In genomic region chr12:70806827-70807226, GRCh38 we compare ENCODE assay signal across 3 cellular contexts.
TF ChIP-seq lines count a peak whose summit lies in the region.

No MANE protein-coding gene starts in this region.

TF ChIP-seq in GM23338, 12 proteins besides CTCF, POLR2A, EP300 and RAD21 (continues in another document):
- TF ChIP-seq STAT1 (IDR thresholded peaks at IDR 0.05; ENCODE audit: unreplicated experiment) (no peak), JUNB (IDR thresholded peaks at IDR 0.05; ENCODE audit: unreplicated experiment) (no peak), CREB1 (CRISPR knock-in tag; IDR thresholded peaks at IDR 0.05; ENCODE audit: low read depth) (no peak), ZNF331 (CRISPR knock-in tag; IDR thresholded peaks at IDR 0.05; ENCODE audit: low read depth) (no peak), EZH2phosphoT487 (IDR thresholded peaks at IDR 0.05; ENCODE audit: unreplicated experiment) (no peak), NANOG (IDR thresholded peaks at IDR 0.05; ENCODE audit: borderline replicate concordance) (no peak), POLR2AphosphoS5 (IDR thresholded peaks at IDR 0.05; ENCODE audit: low read depth) (no peak), REST (IDR thresholded peaks at IDR 0.05; ENCODE audit: unreplicated experiment) (no peak), ZNF114 (CRISPR knock-in tag; IDR thresholded peaks at IDR 0.05) (no peak)
- TF ChIP-seq, protein P1, sequence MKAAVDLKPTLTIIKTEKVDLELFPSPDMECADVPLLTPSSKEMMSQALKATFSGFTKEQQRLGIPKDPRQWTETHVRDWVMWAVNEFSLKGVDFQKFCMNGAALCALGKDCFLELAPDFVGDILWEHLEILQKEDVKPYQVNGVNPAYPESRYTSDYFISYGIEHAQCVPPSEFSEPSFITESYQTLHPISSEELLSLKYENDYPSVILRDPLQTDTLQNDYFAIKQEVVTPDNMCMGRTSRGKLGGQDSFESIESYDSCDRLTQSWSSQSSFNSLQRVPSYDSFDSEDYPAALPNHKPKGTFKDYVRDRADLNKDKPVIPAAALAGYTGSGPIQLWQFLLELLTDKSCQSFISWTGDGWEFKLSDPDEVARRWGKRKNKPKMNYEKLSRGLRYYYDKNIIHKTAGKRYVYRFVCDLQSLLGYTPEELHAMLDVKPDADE (IDR thresholded peaks at IDR 0.05): no peak

TF ChIP-seq in K562, 482 proteins besides CTCF, POLR2A, EP300 and RAD21 (continues in another document):
- TF ChIP-seq XRCC3 (IDR thresholded peaks at IDR 0.05) (no peak), ZNF134 (CRISPR knock-in tag; conservative IDR thresholded peaks at IDR 0.05) (no peak), TEAD4 (IDR thresholded peaks at IDR 0.05; ENCODE audit: low read length) (no peak), TEAD4 (CRISPR knock-in tag; IDR thresholded peaks at IDR 0.05; ENCODE audit: borderline replicate concordance) (no peak), CREB5 (CRISPR knock-in tag; IDR thresholded peaks at IDR 0.05) (no peak), MTA2 (IDR thresholded peaks at IDR 0.05; ENCODE audit: low read depth) (no peak), CSDE1 (IDR thresholded peaks at IDR 0.05) (no peak), ZNF24 (IDR thresholded peaks at IDR 0.05) (no peak), PHF8 (IDR thresholded peaks at IDR 0.05; ENCODE audit: borderline replicate concordance, low read length) (no peak)
- TF ChIP-seq, protein P2, sequence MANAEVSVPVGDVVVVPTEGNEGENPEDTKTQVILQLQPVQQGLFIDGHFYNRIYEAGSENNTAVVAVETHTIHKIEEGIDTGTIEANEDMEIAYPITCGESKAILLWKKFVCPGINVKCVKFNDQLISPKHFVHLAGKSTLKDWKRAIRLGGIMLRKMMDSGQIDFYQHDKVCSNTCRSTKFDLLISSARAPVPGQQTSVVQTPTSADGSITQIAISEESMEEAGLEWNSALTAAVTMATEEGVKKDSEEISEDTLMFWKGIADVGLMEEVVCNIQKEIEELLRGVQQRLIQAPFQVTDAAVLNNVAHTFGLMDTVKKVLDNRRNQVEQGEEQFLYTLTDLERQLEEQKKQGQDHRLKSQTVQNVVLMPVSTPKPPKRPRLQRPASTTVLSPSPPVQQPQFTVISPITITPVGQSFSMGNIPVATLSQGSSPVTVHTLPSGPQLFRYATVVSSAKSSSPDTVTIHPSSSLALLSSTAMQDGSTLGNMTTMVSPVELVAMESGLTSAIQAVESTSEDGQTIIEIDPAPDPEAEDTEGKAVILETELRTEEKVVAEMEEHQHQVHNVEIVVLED (CRISPR knock-in tag; IDR thresholded peaks at IDR 0.05): no peak
- TF ChIP-seq, protein P3, sequence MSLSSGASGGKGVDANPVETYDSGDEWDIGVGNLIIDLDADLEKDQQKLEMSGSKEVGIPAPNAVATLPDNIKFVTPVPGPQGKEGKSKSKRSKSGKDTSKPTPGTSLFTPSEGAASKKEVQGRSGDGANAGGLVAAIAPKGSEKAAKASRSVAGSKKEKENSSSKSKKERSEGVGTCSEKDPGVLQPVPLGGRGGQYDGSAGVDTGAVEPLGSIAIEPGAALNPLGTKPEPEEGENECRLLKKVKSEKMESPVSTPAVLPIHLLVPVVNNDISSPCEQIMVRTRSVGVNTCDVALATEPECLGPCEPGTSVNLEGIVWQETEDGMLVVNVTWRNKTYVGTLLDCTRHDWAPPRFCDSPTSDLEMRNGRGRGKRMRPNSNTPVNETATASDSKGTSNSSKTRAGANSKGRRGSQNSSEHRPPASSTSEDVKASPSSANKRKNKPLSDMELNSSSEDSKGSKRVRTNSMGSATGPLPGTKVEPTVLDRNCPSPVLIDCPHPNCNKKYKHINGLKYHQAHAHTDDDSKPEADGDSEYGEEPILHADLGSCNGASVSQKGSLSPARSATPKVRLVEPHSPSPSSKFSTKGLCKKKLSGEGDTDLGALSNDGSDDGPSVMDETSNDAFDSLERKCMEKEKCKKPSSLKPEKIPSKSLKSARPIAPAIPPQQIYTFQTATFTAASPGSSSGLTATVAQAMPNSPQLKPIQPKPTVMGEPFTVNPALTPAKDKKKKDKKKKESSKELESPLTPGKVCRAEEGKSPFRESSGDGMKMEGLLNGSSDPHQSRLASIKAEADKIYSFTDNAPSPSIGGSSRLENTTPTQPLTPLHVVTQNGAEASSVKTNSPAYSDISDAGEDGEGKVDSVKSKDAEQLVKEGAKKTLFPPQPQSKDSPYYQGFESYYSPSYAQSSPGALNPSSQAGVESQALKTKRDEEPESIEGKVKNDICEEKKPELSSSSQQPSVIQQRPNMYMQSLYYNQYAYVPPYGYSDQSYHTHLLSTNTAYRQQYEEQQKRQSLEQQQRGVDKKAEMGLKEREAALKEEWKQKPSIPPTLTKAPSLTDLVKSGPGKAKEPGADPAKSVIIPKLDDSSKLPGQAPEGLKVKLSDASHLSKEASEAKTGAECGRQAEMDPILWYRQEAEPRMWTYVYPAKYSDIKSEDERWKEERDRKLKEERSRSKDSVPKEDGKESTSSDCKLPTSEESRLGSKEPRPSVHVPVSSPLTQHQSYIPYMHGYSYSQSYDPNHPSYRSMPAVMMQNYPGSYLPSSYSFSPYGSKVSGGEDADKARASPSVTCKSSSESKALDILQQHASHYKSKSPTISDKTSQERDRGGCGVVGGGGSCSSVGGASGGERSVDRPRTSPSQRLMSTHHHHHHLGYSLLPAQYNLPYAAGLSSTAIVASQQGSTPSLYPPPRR (CRISPR knock-in tag; IDR thresholded peaks at IDR 0.05; ENCODE audit: borderline replicate concordance): no peak

TF ChIP-seq in H1, 55 proteins besides CTCF, POLR2A, EP300 and RAD21:
- TF ChIP-seq CEBPB (IDR thresholded peaks at IDR 0.05; ENCODE audit: low read depth, low read length) (no peak), KDM4A (IDR thresholded peaks at IDR 0.05; ENCODE audit: low read depth, low read length, severe bottlenecking) (no peak), HDAC6 (IDR thresholded peaks at IDR 0.05; ENCODE audit: low read depth, low read length) (no peak), MAFK (IDR thresholded peaks at IDR 0.05; ENCODE audit: low read depth, low read length) (no peak), CHD2 (IDR thresholded peaks at IDR 0.05; ENCODE audit: low read length) (no peak), GTF2F1 (IDR thresholded peaks at IDR 0.05; ENCODE audit: borderline replicate concordance, low read depth, low read length) (no peak), NRF1 (IDR thresholded peaks at IDR 0.05; ENCODE audit: low read depth, low read length) (no peak), SP2 (IDR thresholded peaks at IDR 0.05; ENCODE audit: low read length) (no peak), TAF7 (optimal IDR thresholded peaks at IDR 0.05; ENCODE audit: borderline replicate concordance, low read depth, low read length) (no peak), CBX5 (IDR thresholded peaks at IDR 0.05; ENCODE audit: low read depth, low read length) (no peak), SRF (IDR thresholded peaks at IDR 0.05; ENCODE audit: low read depth, low read length) (no peak), KDM5A (IDR thresholded peaks at IDR 0.05; ENCODE audit: low read length) (no peak), JUN (IDR thresholded peaks at IDR 0.05; ENCODE audit: low read depth, low read length) (no peak), RNF2 (IDR thresholded peaks at IDR 0.05; ENCODE audit: borderline replicate concordance, low read depth, low read length, missing control alignments, poor library complexity, severe bottlenecking) (no peak), CBX8 (IDR thresholded peaks at IDR 0.05; ENCODE audit: borderline replicate concordance, low read depth, low read length) (no peak), SP4 (IDR thresholded peaks at IDR 0.05; ENCODE audit: low read length) (no peak)
- TF ChIP-seq, protein P4, sequence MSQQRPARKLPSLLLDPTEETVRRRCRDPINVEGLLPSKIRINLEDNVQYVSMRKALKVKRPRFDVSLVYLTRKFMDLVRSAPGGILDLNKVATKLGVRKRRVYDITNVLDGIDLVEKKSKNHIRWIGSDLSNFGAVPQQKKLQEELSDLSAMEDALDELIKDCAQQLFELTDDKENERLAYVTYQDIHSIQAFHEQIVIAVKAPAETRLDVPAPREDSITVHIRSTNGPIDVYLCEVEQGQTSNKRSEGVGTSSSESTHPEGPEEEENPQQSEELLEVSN (IDR thresholded peaks at IDR 0.05): no peak
- TF ChIP-seq, protein P5, sequence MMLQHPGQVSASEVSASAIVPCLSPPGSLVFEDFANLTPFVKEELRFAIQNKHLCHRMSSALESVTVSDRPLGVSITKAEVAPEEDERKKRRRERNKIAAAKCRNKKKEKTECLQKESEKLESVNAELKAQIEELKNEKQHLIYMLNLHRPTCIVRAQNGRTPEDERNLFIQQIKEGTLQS (IDR thresholded peaks at IDR 0.05; ENCODE audit: insufficient read depth, low read depth, low read length): no peak
- TF ChIP-seq, protein P6, sequence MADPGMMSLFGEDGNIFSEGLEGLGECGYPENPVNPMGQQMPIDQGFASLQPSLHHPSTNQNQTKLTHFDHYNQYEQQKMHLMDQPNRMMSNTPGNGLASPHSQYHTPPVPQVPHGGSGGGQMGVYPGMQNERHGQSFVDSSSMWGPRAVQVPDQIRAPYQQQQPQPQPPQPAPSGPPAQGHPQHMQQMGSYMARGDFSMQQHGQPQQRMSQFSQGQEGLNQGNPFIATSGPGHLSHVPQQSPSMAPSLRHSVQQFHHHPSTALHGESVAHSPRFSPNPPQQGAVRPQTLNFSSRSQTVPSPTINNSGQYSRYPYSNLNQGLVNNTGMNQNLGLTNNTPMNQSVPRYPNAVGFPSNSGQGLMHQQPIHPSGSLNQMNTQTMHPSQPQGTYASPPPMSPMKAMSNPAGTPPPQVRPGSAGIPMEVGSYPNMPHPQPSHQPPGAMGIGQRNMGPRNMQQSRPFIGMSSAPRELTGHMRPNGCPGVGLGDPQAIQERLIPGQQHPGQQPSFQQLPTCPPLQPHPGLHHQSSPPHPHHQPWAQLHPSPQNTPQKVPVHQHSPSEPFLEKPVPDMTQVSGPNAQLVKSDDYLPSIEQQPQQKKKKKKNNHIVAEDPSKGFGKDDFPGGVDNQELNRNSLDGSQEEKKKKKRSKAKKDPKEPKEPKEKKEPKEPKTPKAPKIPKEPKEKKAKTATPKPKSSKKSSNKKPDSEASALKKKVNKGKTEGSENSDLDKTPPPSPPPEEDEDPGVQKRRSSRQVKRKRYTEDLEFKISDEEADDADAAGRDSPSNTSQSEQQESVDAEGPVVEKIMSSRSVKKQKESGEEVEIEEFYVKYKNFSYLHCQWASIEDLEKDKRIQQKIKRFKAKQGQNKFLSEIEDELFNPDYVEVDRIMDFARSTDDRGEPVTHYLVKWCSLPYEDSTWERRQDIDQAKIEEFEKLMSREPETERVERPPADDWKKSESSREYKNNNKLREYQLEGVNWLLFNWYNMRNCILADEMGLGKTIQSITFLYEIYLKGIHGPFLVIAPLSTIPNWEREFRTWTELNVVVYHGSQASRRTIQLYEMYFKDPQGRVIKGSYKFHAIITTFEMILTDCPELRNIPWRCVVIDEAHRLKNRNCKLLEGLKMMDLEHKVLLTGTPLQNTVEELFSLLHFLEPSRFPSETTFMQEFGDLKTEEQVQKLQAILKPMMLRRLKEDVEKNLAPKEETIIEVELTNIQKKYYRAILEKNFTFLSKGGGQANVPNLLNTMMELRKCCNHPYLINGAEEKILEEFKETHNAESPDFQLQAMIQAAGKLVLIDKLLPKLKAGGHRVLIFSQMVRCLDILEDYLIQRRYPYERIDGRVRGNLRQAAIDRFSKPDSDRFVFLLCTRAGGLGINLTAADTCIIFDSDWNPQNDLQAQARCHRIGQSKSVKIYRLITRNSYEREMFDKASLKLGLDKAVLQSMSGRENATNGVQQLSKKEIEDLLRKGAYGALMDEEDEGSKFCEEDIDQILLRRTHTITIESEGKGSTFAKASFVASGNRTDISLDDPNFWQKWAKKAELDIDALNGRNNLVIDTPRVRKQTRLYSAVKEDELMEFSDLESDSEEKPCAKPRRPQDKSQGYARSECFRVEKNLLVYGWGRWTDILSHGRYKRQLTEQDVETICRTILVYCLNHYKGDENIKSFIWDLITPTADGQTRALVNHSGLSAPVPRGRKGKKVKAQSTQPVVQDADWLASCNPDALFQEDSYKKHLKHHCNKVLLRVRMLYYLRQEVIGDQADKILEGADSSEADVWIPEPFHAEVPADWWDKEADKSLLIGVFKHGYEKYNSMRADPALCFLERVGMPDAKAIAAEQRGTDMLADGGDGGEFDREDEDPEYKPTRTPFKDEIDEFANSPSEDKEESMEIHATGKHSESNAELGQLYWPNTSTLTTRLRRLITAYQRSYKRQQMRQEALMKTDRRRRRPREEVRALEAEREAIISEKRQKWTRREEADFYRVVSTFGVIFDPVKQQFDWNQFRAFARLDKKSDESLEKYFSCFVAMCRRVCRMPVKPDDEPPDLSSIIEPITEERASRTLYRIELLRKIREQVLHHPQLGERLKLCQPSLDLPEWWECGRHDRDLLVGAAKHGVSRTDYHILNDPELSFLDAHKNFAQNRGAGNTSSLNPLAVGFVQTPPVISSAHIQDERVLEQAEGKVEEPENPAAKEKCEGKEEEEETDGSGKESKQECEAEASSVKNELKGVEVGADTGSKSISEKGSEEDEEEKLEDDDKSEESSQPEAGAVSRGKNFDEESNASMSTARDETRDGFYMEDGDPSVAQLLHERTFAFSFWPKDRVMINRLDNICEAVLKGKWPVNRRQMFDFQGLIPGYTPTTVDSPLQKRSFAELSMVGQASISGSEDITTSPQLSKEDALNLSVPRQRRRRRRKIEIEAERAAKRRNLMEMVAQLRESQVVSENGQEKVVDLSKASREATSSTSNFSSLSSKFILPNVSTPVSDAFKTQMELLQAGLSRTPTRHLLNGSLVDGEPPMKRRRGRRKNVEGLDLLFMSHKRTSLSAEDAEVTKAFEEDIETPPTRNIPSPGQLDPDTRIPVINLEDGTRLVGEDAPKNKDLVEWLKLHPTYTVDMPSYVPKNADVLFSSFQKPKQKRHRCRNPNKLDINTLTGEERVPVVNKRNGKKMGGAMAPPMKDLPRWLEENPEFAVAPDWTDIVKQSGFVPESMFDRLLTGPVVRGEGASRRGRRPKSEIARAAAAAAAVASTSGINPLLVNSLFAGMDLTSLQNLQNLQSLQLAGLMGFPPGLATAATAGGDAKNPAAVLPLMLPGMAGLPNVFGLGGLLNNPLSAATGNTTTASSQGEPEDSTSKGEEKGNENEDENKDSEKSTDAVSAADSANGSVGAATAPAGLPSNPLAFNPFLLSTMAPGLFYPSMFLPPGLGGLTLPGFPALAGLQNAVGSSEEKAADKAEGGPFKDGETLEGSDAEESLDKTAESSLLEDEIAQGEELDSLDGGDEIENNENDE (IDR thresholded peaks at IDR 0.05; ENCODE audit: insufficient replicate concordance, low read length): no peak
